Comparison of ENCODE assay signal across 15 cellular contexts in the genomic region with DNA sequence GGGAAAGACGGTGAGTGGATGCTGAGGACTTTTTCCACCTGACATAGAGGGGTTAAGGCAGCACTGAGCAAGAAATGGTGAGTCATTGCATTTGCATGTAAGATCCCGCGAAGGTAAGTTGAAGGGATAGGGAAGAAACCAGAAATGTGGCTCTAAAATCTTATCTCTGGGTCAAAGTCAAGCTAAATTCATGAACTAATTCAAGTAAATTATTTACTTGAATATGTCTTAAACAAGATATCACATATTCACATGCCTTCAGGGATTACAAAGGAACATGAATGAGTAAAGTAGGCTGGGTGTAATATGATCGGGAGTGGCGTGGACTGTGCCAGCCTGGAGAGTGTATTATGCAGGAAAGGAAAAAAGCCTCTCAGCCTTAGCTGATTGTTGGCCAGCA.
DNase-seq lines count a peak whose midpoint lies in the region; ATAC-seq, FAIRE-seq and TF ChIP-seq lines count a peak whose summit lies in the region.
"Had no signal": no experiment of that assay in that cellular context is flagged by ENCODE, and none has a peak within 500 bp of the region (broad histone marks: within the 10 kb centered on the region; RNA-seq: fewer than 3 reads in every experiment).

No MANE protein-coding gene starts in this region.

- TF ChIP-seq POLR2A in GM12892 (IDR thresholded peaks at IDR 0.05; ENCODE audit: low read depth, low read length), result no peak

- TF ChIP-seq CTCF in keratinocyte (optimal IDR thresholded peaks at IDR 0.05 in 1 of 3, IDR thresholded peaks at IDR 0.05 in 1 of 3, conservative IDR thresholded peaks at IDR 0.05 in 1 of 3; ENCODE audit: extremely low read depth in 1 of 3, insufficient read depth in 2 of 3, low read length in 3 of 3), result no peak

- FAIRE-seq in keratinocyte (lab: Jason Lieb, UNC) (peak; percentile 89), small intestine (lab: Jason Lieb, UNC) (peak; percentile 96), GM12892 (lab: Jason Lieb, UNC) (no peak)
- FAIRE-seq: TTC549 had no signal

- H3K4me2 ChIP-seq in keratinocyte (ENCODE audit: control insufficient read depth, extremely low read depth, insufficient read depth, low read depth, low read length), result peak overlapping the region; percentile 75
- H3K4me2 ChIP-seq: KMS-11 had no signal

- H3K9me3 ChIP-seq in keratinocyte (ENCODE audit: control insufficient read depth, low read depth, low read length) (no peaks in the 10 kb centered on the region), small intestine (ENCODE audit: control insufficient read depth, low read depth) (no peaks in the 10 kb centered on the region)
- H3K9me3 ChIP-seq: testis had no signal

- H3K9ac ChIP-seq in keratinocyte (ENCODE audit: control insufficient read depth, extremely low read depth, insufficient read depth, low read length), result peak overlapping the region; percentile 34
- H3K9ac ChIP-seq: KMS-11 had no signal

- ATAC-seq in SK-N-SH treated with all-trans-retinoic acid at 6 μM for 48 hours (peak; percentile 91), HG02938 (IDR thresholded peaks at IDR 0.05; ENCODE audit: unreplicated experiment) (no peak), HG02610 (IDR thresholded peaks at IDR 0.05; ENCODE audit: unreplicated experiment) (no peak)
- ATAC-seq: activated naive CD4-positive, alpha-beta T cell treated with anti-CD3 and anti-CD28 coated beads, Interleukin-2, amount 50 U/mL, for 72 hours; natural killer cell treated with Interleukin-12 subunit alpha and Interleukin-12 subunit beta and Interleukin-15 and Interleukin-18, amount 100 ng/mL, for 72 hours had no signal

- dilution Hi-C loops in keratinocyte (cut with MboI; ENCODE audit: extremely low pct_ligation_motif_present, low sequenced_read_pairs), result no loop called here

- H3K36me3 ChIP-seq in keratinocyte (ENCODE audit: control insufficient read depth in 2 of 2, extremely low read depth in 1 of 2, insufficient read depth in 2 of 2, low read length in 2 of 2) (peaks cover 0 to 3% of the 10 kb centered on the region in 2 experiments), small intestine (ENCODE audit: control insufficient read depth in 2 of 2, insufficient read depth in 2 of 2, low read length in 2 of 2) (no peaks in the 10 kb centered on the region)

- H3K4me1 ChIP-seq in keratinocyte (ENCODE audit: control insufficient read depth, extremely low read depth, insufficient read depth, low read length), result peaks cover 47% of the 10 kb centered on the region
- peaks cover 22 to 37% of the 10 kb centered on the region in 2 donors for H3K4me1 ChIP-seq in small intestine (ENCODE audit: control insufficient read depth in 2 of 2, insufficient read depth in 1 of 2, low read depth in 1 of 2, low read length in 1 of 2)

- WGBS in small intestine, 3 donors, result 8 to 55% (median 28%) methylated on average over 5 of the region's 5 CpGs

- H4K20me1 ChIP-seq in keratinocyte (ENCODE audit: control insufficient read depth, extremely low read depth, insufficient read depth, low read length), result no peaks in the 10 kb centered on the region

- no peaks in the 10 kb centered on the region for H3K9me1 ChIP-seq in keratinocyte (ENCODE audit: control insufficient read depth, extremely low read depth, insufficient read depth, low read length)

- H3K4me3 ChIP-seq in keratinocyte (ENCODE audit: control insufficient read depth in 2 of 3, extremely low read depth in 1 of 3, insufficient read depth in 2 of 3, low read depth in 1 of 3, low read length in 3 of 3) (peak overlapping the region in 2 of 3 experiments; percentile 39 to 50), small intestine (ENCODE audit: low read depth in 1 of 2, low read length in 2 of 2) (no peak overlapping the region)
- H3K4me3 ChIP-seq: testis had no signal

- peak; percentile 58 for DNase-seq in HT1080 (ENCODE audit: low read depth)
- no peak for DNase-seq in keratinocyte (ENCODE audit: low read depth, low spot score)
- peak; percentile 95 for DNase-seq in small intestine
- no peak for DNase-seq in Kasumi-1 (lab: John Stamatoyannopoulos, UW)
- no peak for DNase-seq in GM12892 (ENCODE audit: insufficient read length)
- DNase-seq: HFFc6, NCI-H345, testis had no signal

- H3K27me3 ChIP-seq in keratinocyte (ENCODE audit: control insufficient read depth, extremely low read depth, insufficient read depth, low read length) (no peaks in the 10 kb centered on the region), small intestine (ENCODE audit: control insufficient read depth in 2 of 2, insufficient read depth in 2 of 2, low read length in 2 of 2) (no peaks in the 10 kb centered on the region)
- H3K27me3 ChIP-seq: testis had no signal

- H2AFZ ChIP-seq in keratinocyte (ENCODE audit: control insufficient read depth, low read length), result peak overlapping the region; percentile 48

- peaks cover 49% of the 10 kb centered on the region for H3K79me2 ChIP-seq in keratinocyte (ENCODE audit: control insufficient read depth, insufficient read depth, low read length)

- peak overlapping the region; percentile 65 for H3K27ac ChIP-seq in keratinocyte (ENCODE audit: control insufficient read depth, insufficient read depth, low read length)
- peak overlapping the region in 1 of 2 donors; percentile 36 for H3K27ac ChIP-seq in small intestine (ENCODE audit: low read depth in 1 of 2, low read length in 1 of 2)
- H3K27ac ChIP-seq: KMS-11, testis had no signal

TF ChIP-seq in SK-N-SH treated with all-trans-retinoic acid at 6 μM for 48 hours, 23 proteins besides CTCF, POLR2A, EP300 and RAD21 (continues in another document):
- TF ChIP-seq ZFP30 (CRISPR knock-in tag; IDR thresholded peaks at IDR 0.05), result no peak
- no peak for TF ChIP-seq ISL1 (CRISPR knock-in tag; IDR thresholded peaks at IDR 0.05)
- TF ChIP-seq, protein P1, sequence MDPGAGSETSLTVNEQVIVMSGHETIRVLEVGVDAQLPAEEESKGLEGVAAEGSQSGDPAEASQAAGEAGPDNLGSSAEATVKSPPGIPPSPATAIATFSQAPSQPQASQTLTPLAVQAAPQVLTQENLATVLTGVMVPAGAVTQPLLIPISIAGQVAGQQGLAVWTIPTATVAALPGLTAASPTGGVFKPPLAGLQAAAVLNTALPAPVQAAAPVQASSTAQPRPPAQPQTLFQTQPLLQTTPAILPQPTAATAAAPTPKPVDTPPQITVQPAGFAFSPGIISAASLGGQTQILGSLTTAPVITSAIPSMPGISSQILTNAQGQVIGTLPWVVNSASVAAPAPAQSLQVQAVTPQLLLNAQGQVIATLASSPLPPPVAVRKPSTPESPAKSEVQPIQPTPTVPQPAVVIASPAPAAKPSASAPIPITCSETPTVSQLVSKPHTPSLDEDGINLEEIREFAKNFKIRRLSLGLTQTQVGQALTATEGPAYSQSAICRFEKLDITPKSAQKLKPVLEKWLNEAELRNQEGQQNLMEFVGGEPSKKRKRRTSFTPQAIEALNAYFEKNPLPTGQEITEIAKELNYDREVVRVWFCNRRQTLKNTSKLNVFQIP (CRISPR knock-in tag; IDR thresholded peaks at IDR 0.05; ENCODE audit: borderline replicate concordance, low read depth), result no peak
- TF ChIP-seq TSHZ2 (CRISPR knock-in tag; IDR thresholded peaks at IDR 0.05), result no peak
- no peak for TF ChIP-seq ZNF565 (CRISPR knock-in tag; conservative IDR thresholded peaks at IDR 0.05; ENCODE audit: low read depth)
- no peak for TF ChIP-seq ZC3H10 (CRISPR knock-in tag; IDR thresholded peaks at IDR 0.05)
- TF ChIP-seq ZNF70 (CRISPR knock-in tag; IDR thresholded peaks at IDR 0.05), result no peak
- no peak for TF ChIP-seq CSDC2 (CRISPR knock-in tag; IDR thresholded peaks at IDR 0.05)
- no peak for TF ChIP-seq RARB (CRISPR knock-in tag; IDR thresholded peaks at IDR 0.05)
- no peak for TF ChIP-seq GLIS3 (CRISPR knock-in tag; IDR thresholded peaks at IDR 0.05)
- TF ChIP-seq, protein P2, sequence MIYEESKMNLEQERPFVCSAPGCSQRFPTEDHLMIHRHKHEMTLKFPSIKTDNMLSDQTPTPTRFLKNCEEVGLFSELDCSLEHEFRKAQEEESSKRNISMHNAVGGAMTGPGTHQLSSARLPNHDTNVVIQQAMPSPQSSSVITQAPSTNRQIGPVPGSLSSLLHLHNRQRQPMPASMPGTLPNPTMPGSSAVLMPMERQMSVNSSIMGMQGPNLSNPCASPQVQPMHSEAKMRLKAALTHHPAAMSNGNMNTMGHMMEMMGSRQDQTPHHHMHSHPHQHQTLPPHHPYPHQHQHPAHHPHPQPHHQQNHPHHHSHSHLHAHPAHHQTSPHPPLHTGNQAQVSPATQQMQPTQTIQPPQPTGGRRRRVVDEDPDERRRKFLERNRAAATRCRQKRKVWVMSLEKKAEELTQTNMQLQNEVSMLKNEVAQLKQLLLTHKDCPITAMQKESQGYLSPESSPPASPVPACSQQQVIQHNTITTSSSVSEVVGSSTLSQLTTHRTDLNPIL (CRISPR knock-in tag; IDR thresholded peaks at IDR 0.05; ENCODE audit: low read depth), result no peak
- no peak for TF ChIP-seq SNAI2 (CRISPR knock-in tag; IDR thresholded peaks at IDR 0.05)
- TF ChIP-seq ARNTL (CRISPR knock-in tag; IDR thresholded peaks at IDR 0.05; ENCODE audit: borderline replicate concordance, low read depth), result no peak

Comparison
In these comparisons a context has a peak if more than half of its experiments do, and no peak if none do; other contexts are left out.
1. DNase-seq: peak in HT1080 (single experiment) and small intestine (single experiment); none in keratinocyte (single experiment), Kasumi-1 (0 of 2) and GM12892 (single experiment).
2. H3K4me3 ChIP-seq: peak in keratinocyte (2 of 3); none in small intestine (0 of 2).